In the genomic region with DNA sequence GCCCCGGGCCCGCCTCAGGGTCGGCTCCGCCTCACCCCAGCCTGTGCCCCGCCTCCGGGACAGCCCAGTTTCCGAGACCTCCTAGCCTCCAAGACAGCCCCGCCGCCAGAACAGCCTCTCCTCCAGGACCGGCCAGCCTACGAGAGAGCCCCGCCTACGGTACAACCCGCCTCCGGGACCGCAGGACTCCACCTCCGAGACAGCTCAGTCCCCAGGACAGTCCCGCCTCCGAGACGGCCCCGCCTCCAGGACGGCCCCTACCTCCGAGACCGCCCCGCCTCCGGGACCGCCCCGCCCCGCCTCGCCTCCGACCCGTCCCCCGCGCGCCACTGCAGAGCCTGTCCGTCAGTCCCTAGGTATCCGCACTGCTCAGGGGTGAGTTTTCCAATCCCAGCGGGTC, we compare ENCODE assay signal across 7 cellular contexts. TPM values are rescaled to one million over a fixed set of nuclear protein-coding genes. Genes with fewer than 3 reads are reported as not detected.
DNase-seq lines count a peak whose midpoint lies in the region; ATAC-seq, FAIRE-seq and TF ChIP-seq lines count a peak whose summit lies in the region.
"Not testable (repeated sequence)": the region's sequence is repeated elsewhere in the genome, so short reads cannot be mapped to it uniquely, and the experiment has no call there.

A gene (plus strand): TSS at position 329 of the 400 bp plus-strand sequence.

- DNase-seq in HFF-Myc (ENCODE audit: extremely low read depth, low read depth); kidney: not testable (repeated sequence)
- peak; percentile 77 for DNase-seq in activated CD4-positive, alpha-beta T cell treated with anti-CD3 and anti-CD28 coated beads, Interleukin-2, amount 50 U/mL, for 1 hour
- DNase-seq in activated naive CD4-positive, alpha-beta T cell treated with anti-CD3 and anti-CD28 coated beads, Interleukin-2, amount 50 U/mL, for 72 hours (ENCODE audit: low spot score in 2 of 2): peak; percentile 81 to 94
- DNase-seq in stimulated activated CD4-positive, alpha-beta T cell treated with anti-CD3 and anti-CD28 coated beads, Interleukin-4, amount 100 ng/mL, for 4 hours: peak; percentile 66 to 68

- H3K36me3 Mint-ChIP-seq in activated naive CD4-positive, alpha-beta T cell treated with anti-CD3 and anti-CD28 coated beads, Interleukin-2, amount 50 U/mL, for 72 hours: not testable (repeated sequence)

- 0 out of 2 replicates have a peak within 1 kb of the TSS, but pooled peaks have one; percentile 20 for H3K4me3 ChIP-seq in HFF-Myc (replicated peaks; ENCODE audit: low read depth, low read length)
- H3K4me3 ChIP-seq in kidney (ENCODE audit: low read length in 2 of 2): not testable (repeated sequence)

- not testable (repeated sequence) for H3K9me3 Mint-ChIP-seq in activated naive CD4-positive, alpha-beta T cell treated with anti-CD3 and anti-CD28 coated beads, Interleukin-2, amount 50 U/mL, for 72 hours

- H3K27ac ChIP-seq in kidney (ENCODE audit: low read depth in 2 of 2, low read length in 2 of 2): not testable (repeated sequence)

- peak; percentile 84 for ATAC-seq in GM18873 (IDR thresholded peaks at IDR 0.05; ENCODE audit: low FRiP score, unreplicated experiment)
- peak; percentile 83 for ATAC-seq in HG03432 (IDR thresholded peaks at IDR 0.05; ENCODE audit: unreplicated experiment)
- ATAC-seq in activated naive CD4-positive, alpha-beta T cell treated with anti-CD3 and anti-CD28 coated beads, Interleukin-2, amount 50 U/mL, for 72 hours: peak; percentile 85 to 88

- intact Hi-C loops in kidney (cut with DNase I): not testable (repeated sequence)

- peak; percentile 30 for FAIRE-seq in kidney (lab: Jason Lieb, UNC)

- not testable (repeated sequence) for H3K4me1 ChIP-seq in kidney (ENCODE audit: control insufficient read depth in 1 of 2, insufficient read depth in 1 of 2, low read depth in 1 of 2, low read length in 2 of 2)

- TF ChIP-seq CTCF in HFF-Myc (IDR thresholded peaks at IDR 0.05; ENCODE audit: low read depth, low read length, missing control alignments); kidney (IDR thresholded peaks at IDR 0.05; ENCODE audit: borderline replicate concordance, extremely low read depth, insufficient read depth): not testable (repeated sequence)

- not testable (repeated sequence) for H3K9me3 ChIP-seq in kidney (ENCODE audit: control insufficient read depth in 1 of 2, low read length in 2 of 2)

- H3K36me3 ChIP-seq in kidney (ENCODE audit: control insufficient read depth in 1 of 2, insufficient read depth in 2 of 2, low read length in 2 of 2): not testable (repeated sequence)

- not testable (repeated sequence) for H3K9ac ChIP-seq in kidney (ENCODE audit: low read length in 2 of 2)

- H3K27ac Mint-ChIP-seq in activated naive CD4-positive, alpha-beta T cell treated with anti-CD3 and anti-CD28 coated beads, Interleukin-2, amount 50 U/mL, for 72 hours: peak within 1 kb of the TSS in 1 of 2 donors; percentile 72

RNA-seq across cellular contexts. Expression of the gene that starts here (rescaled TPM):
- 10 to 100 TPM in 1 of 2 donors, 1 to 10 TPM in 1; 9.8 to 73.2 TPM for total RNA-seq in activated naive CD4-positive, alpha-beta T cell treated with anti-CD3 and anti-CD28 coated beads, Interleukin-2, amount 50 U/mL, for 72 hours
- total RNA-seq in kidney: 4.2 TPM
- 1.3 TPM for polyA plus RNA-seq in kidney (ENCODE audit: insufficient read depth, low read depth, low replicate concordance)
